22 cellular contexts compared by ENCODE assay signal in genomic region chr11:121711900-121712424, GRCh38.
"Had no signal": no experiment of that assay in that cellular context is flagged by ENCODE, and none has a peak within 500 bp of the region (broad histone marks: within the 10 kb centered on the region; RNA-seq: fewer than 3 reads in every experiment).

No MANE protein-coding gene starts in this region.

- H3K4me1 ChIP-seq: breast epithelium, heart right ventricle, lower lobe of right lung, pancreas, tibial nerve, vagina had no signal

- H3K9me3 ChIP-seq: breast epithelium, gastroesophageal sphincter, heart right ventricle, lower lobe of right lung, pancreas, tibial nerve, vagina had no signal

- H3K27ac ChIP-seq: breast epithelium, epithelial cell of prostate, heart right ventricle, lower lobe of right lung, pancreas, skin epidermis, tibial nerve, vagina had no signal

- ATAC-seq: activated CD8-positive, alpha-beta T cell treated with anti-CD3 and anti-CD28 coated beads, Interleukin-2, amount 10 ng/mL, durations not matched to agents 7 days and 5 days; activated T-cell treated with anti-CD3 and anti-CD28 coated beads, Interleukin-2, amount 50 U/mL, for 72 hours; gastroesophageal sphincter; heart right ventricle; left cardiac atrium; lower lobe of right lung; pancreas had no signal

- H3K27me3 ChIP-seq: breast epithelium, gastroesophageal sphincter, heart right ventricle, pancreas, tibial nerve, vagina had no signal

- H3K36me3 ChIP-seq: breast epithelium, gastroesophageal sphincter, heart right ventricle, lower lobe of right lung, pancreas, tibial nerve, vagina had no signal

- DNase-seq: activated CD4-positive, alpha-beta T cell treated with anti-CD3 and anti-CD28 coated beads, Interleukin-2, amount 10 ng/mL, durations not matched to agents 24 days and 14 days; activated CD4-positive, CD25-positive, alpha-beta regulatory T cell; activated CD8-positive, alpha-beta memory T cell treated with anti-CD3 and anti-CD28 coated beads, Interleukin-2, amount 50 U/mL, for 4 hours; activated CD8-positive, alpha-beta T cell treated with anti-CD3 and anti-CD28 coated beads, Interleukin-2, amount 10 ng/mL, durations not matched to agents 7 days and 5 days; activated naive CD8-positive, alpha-beta T cell treated with anti-CD3 and anti-CD28 coated beads for 36 hours; activated T-cell treated with anti-CD3 and anti-CD28 coated beads, Interleukin-2, amount 50 U/mL, for 72 hours; amygdala; heart right ventricle; left cardiac atrium; lower lobe of right lung; naive B cell; pancreas; stimulated activated CD4-positive, alpha-beta T cell treated with anti-CD3 and anti-CD28 coated beads, Interleukin-15, amount 100 ng/mL, for 24 hours; stimulated activated CD4-positive, alpha-beta T cell treated with anti-CD3 and anti-CD28 coated beads, Interleukin-4, amount 100 ng/mL, for 24 hours; stimulated activated naive CD4-positive, alpha-beta T cell treated with Interleukin-2 at 50 U/mL for 16 hours; substantia nigra had no signal

- H3K4me3 ChIP-seq: breast epithelium, gastroesophageal sphincter, heart right ventricle, lower lobe of right lung, pancreas, skin epidermis, tibial nerve, vagina had no signal
